30 cellular contexts compared by ENCODE assay signal in genomic region chr20:18795366-18795765, GRCh38. TPM values are rescaled to one million over a fixed set of nuclear protein-coding genes. Genes with fewer than 3 reads are reported as not detected.
DNase-seq lines count a peak whose midpoint lies in the region; FAIRE-seq and TF ChIP-seq lines count a peak whose summit lies in the region.
"Had no signal": no experiment of that assay in that cellular context is flagged by ENCODE, and none has a peak within 500 bp of the region (broad histone marks: within the 10 kb centered on the region; RNA-seq: fewer than 3 reads in every experiment).

No MANE protein-coding gene starts in this region.

- TF ChIP-seq CTCF in HFFc6 (IDR thresholded peaks at IDR 0.05) (no peak), chondrocyte (IDR thresholded peaks at IDR 0.05) (no peak), neural crest cell (conservative IDR thresholded peaks at IDR 0.05) (no peak), foreskin fibroblast (IDR thresholded peaks at IDR 0.05; ENCODE audit: low read depth, low read length) (no peak)

- no peak for DNase-seq in activated T-cell treated with anti-CD3 and anti-CD28 coated beads, Interleukin-2, amount 50 U/mL, for 24 hours
- DNase-seq in activated T-cell treated with anti-CD3 and anti-CD28 coated beads for 4 hours (no peak), HFFc6 (no peak), chondrocyte (ENCODE audit: low spot score) (no peak), neural crest cell (ENCODE audit: low read depth, low spot score) (no peak), foreskin fibroblast (no peak), GM19239 (ENCODE audit: insufficient read length, low spot score) (no peak), NCI-H128 (lab: John Stamatoyannopoulos, UW; ENCODE audit: unreplicated experiment) (no peak)
- DNase-seq: activated CD4-positive, alpha-beta T cell treated with anti-CD3 and anti-CD28 coated beads for 1 hour; adrenal gland; BE2C; colonic mucosa; esophagus squamous epithelium; HCEC 1CT; islet precursor cell; Kasumi-1; left ventricle myocardium superior; NCI-H1694 treated with DMSO at 0.1 percent for 48 hours; NCI-H2171; NCI-H524; NK-92 treated with Interleukin-12 subunit alpha and Interleukin-12 subunit beta, amount 100 ng/mL, for 24 hours; nucleus accumbens; stimulated activated CD4-positive, alpha-beta T cell treated with anti-CD3 and anti-CD28 coated beads, Interleukin-2, amount 100 ng/mL, for 48 hours had no signal

- no peak overlapping the region for H3K4me3 ChIP-seq in foreskin fibroblast (ENCODE audit: low read depth in 1 of 2, low read length in 2 of 2)
- H3K4me3 ChIP-seq: A549, colonic mucosa had no signal

- H3K27me3 Mint-ChIP-seq in activated T-cell treated with anti-CD3 and anti-CD28 coated beads, Interleukin-2, amount 50 U/mL, for 24 hours: peaks cover 12% of the 10 kb centered on the region
- H3K27me3 Mint-ChIP-seq in HFFc6 (ENCODE audit: insufficient read depth) (no peaks in the 10 kb centered on the region; the same call in 1 of the 2 replicates), chondrocyte (ENCODE audit: low read depth) (peaks cover 18% of the 10 kb centered on the region), neural crest cell (ENCODE audit: low read depth) (peaks cover 53% of the 10 kb centered on the region)

- peak overlapping the region; percentile 38 for H3K4me3 Mint-ChIP-seq in activated T-cell treated with anti-CD3 and anti-CD28 coated beads, Interleukin-2, amount 50 U/mL, for 24 hours
- peak overlapping the region; percentile 96 for H3K4me3 Mint-ChIP-seq in HFFc6
- peak overlapping the region; percentile 91 for H3K4me3 Mint-ChIP-seq in chondrocyte (ENCODE audit: unreplicated experiment)
- peak overlapping the region; percentile 98 for H3K4me3 Mint-ChIP-seq in neural crest cell

- H3K27ac Mint-ChIP-seq in activated T-cell treated with anti-CD3 and anti-CD28 coated beads, Interleukin-2, amount 50 U/mL, for 24 hours: no peak overlapping the region
- H3K27ac Mint-ChIP-seq in HFFc6 (no peak overlapping the region), chondrocyte (ENCODE audit: unreplicated experiment) (no peak overlapping the region), neural crest cell (ENCODE audit: unreplicated experiment) (no peak overlapping the region)

- H3K9me3 Mint-ChIP-seq in activated T-cell treated with anti-CD3 and anti-CD28 coated beads, Interleukin-2, amount 50 U/mL, for 24 hours: peaks cover 9% of the 10 kb centered on the region
- H3K9me3 Mint-ChIP-seq in HFFc6 (no peaks in the 10 kb centered on the region; the same call in 1 of the 2 replicates), chondrocyte (ENCODE audit: low read depth) (peaks cover 14% of the 10 kb centered on the region), neural crest cell (peaks cover 7% of the 10 kb centered on the region)
- H3K9me3 Mint-ChIP-seq: stimulated activated effector memory CD8-positive, alpha-beta T cell treated with anti-CD3 and anti-CD28 coated beads, Interleukin-12 subunit alpha, Interleukin-12 subunit beta, amount 100 ng/mL, for 72 hours had no signal

- peaks cover 8% of the 10 kb centered on the region for H3K36me3 Mint-ChIP-seq in activated T-cell treated with anti-CD3 and anti-CD28 coated beads, Interleukin-2, amount 50 U/mL, for 24 hours (ENCODE audit: low read depth)
- H3K36me3 Mint-ChIP-seq in HFFc6 (ENCODE audit: low read depth) (no peaks in the 10 kb centered on the region; the same call in 1 of the 2 replicates), chondrocyte (ENCODE audit: low read depth) (no peaks in the 10 kb centered on the region), neural crest cell (ENCODE audit: low read depth) (peaks cover 3% of the 10 kb centered on the region)
- H3K36me3 Mint-ChIP-seq: stimulated activated effector memory CD8-positive, alpha-beta T cell treated with anti-CD3 and anti-CD28 coated beads, Interleukin-12 subunit alpha, Interleukin-12 subunit beta, amount 100 ng/mL, for 72 hours had no signal

- FAIRE-seq in GM19239 (lab: Jason Lieb, UNC): no peak
- FAIRE-seq: A549, RCC 7860, TTC549 had no signal

- peaks cover 25% of the 10 kb centered on the region for H3K4me1 Mint-ChIP-seq in activated T-cell treated with anti-CD3 and anti-CD28 coated beads, Interleukin-2, amount 50 U/mL, for 24 hours (ENCODE audit: low read depth)
- H3K4me1 Mint-ChIP-seq in HFFc6 (ENCODE audit: low read depth): peaks cover 9% of the 10 kb centered on the region
- peaks cover 10% of the 10 kb centered on the region for H3K4me1 Mint-ChIP-seq in chondrocyte (ENCODE audit: low read depth)
- H3K4me1 Mint-ChIP-seq in neural crest cell: peaks cover 15% of the 10 kb centered on the region

RNA-seq across cellular contexts. Expression of gene SCP2D1, which starts 18.2 kb away (rescaled TPM):
- not detected for total RNA-seq in HFFc6 (2021; fragmentation: NEBNext Ultra II Directional; extraction: Animal tissue kit (Norgen Biotek cat#: 25700))
- not detected in 3 replicates for total RNA-seq in chondrocyte
- not detected in 2 replicates for total RNA-seq in neural crest cell
- total RNA-seq: adrenal gland, colonic mucosa, esophagus squamous epithelium, left ventricle myocardium superior, mononuclear cell, suprapubic skin, urinary bladder had no signal

Comparison
In these comparisons a context has a peak if more than half of its experiments do, and no peak if none do; other contexts are left out.
1. H3K4me3 Mint-ChIP-seq: peak in every context shown above with its lines; median percentile 98 in neural crest cell; 96 in HFFc6; 91 in chondrocyte; 38 in activated T-cell treated with anti-CD3 and anti-CD28 coated beads, Interleukin-2, amount 50 U/mL, for 24 hours.